ENCODE assay signal across 15 cellular contexts in genomic region chr14:75128596-75128990, GRCh38. TPM values are rescaled to one million over a fixed set of nuclear protein-coding genes. Genes with fewer than 3 reads are reported as not detected.
A peak's percentile ranks its signal among the peaks of the same experiment; 100 is the strongest.
DNase-seq lines count a peak whose midpoint lies in the region; ATAC-seq, FAIRE-seq and TF ChIP-seq lines count a peak whose summit lies in the region.
"Had no signal": no experiment of that assay in that cellular context is flagged by ENCODE, and none has a peak within 500 bp of the region (broad histone marks: within the 10 kb centered on the region; RNA-seq: fewer than 3 reads in every experiment).

No MANE protein-coding gene starts in this region.

- H3K4me3 ChIP-seq in GM08714 (ENCODE audit: low read length): peak overlapping the region; percentile 18; the same call in 1 of the 2 replicates
- H3K4me3 ChIP-seq in neutrophil (ENCODE audit: low read depth in 1 of 2, low read length in 1 of 2): no peak overlapping the region

- H3K36me3 Mint-ChIP-seq in activated CD4-positive, alpha-beta T cell treated with anti-CD3 and anti-CD28 coated beads, Interleukin-2, amount 10 ng/mL, durations not matched to agents 7 days and 5 days (ENCODE audit: low read depth): peaks cover 22% of the 10 kb centered on the region
- peaks cover 26% of the 10 kb centered on the region for H3K36me3 Mint-ChIP-seq in activated CD8-positive, alpha-beta T cell treated with anti-CD3 and anti-CD28 coated beads for 36 hours (ENCODE audit: low read depth)

- H3K27ac Mint-ChIP-seq in activated CD4-positive, alpha-beta T cell treated with anti-CD3 and anti-CD28 coated beads, Interleukin-2, amount 10 ng/mL, durations not matched to agents 7 days and 5 days: no peak overlapping the region
- peak overlapping the region; percentile 27 for H3K27ac Mint-ChIP-seq in activated CD8-positive, alpha-beta T cell treated with anti-CD3 and anti-CD28 coated beads for 36 hours

- H3K27ac ChIP-seq in neutrophil: peak overlapping the region; percentile 97

- no peaks in the 10 kb centered on the region for H3K36me3 ChIP-seq in neutrophil

- H3K9me3 ChIP-seq in neutrophil: no peaks in the 10 kb centered on the region
- H3K9me3 ChIP-seq: ascending aorta, tibial nerve had no signal

- H3K4me1 ChIP-seq in neutrophil (ENCODE audit: control insufficient read depth in 1 of 2, insufficient read depth in 1 of 2, low read depth in 1 of 2, low read length in 1 of 2): peaks cover 48% of the 10 kb centered on the region in 2 experiments

- no peak for TF ChIP-seq CTCF in activated CD8-positive, alpha-beta T cell treated with anti-CD3 and anti-CD28 coated beads for 36 hours (IDR thresholded peaks at IDR 0.05)
- no peak for TF ChIP-seq CTCF in neutrophil (IDR thresholded peaks at IDR 0.05)

- DNase-seq in activated CD4-positive, alpha-beta T cell treated with anti-CD3 and anti-CD28 coated beads, Interleukin-2, amount 10 ng/mL, durations not matched to agents 7 days and 5 days: no peak
- no peak for DNase-seq in activated CD4-positive, alpha-beta T cell treated with anti-CD3 and anti-CD28 coated beads for 1 hour
- DNase-seq in activated CD8-positive, alpha-beta T cell treated with anti-CD3 and anti-CD28 coated beads for 36 hours: no peak
- no peak for DNase-seq in effector CD4-positive, alpha-beta T cell
- DNase-seq in GM12892 (ENCODE audit: insufficient read length) (no peak), LoVo (ENCODE audit: low spot score) (no peak)
- DNase-seq: DMS153; NCI-H1092; posterior cingulate gyrus; stimulated activated CD4-positive, alpha-beta T cell treated with anti-CD3 and anti-CD28 coated beads, Interleukin-15, amount 100 ng/mL, for 24 hours had no signal

- no peaks in the 10 kb centered on the region for H3K9me3 Mint-ChIP-seq in activated CD4-positive, alpha-beta T cell treated with anti-CD3 and anti-CD28 coated beads, Interleukin-2, amount 10 ng/mL, durations not matched to agents 7 days and 5 days
- H3K9me3 Mint-ChIP-seq in activated CD8-positive, alpha-beta T cell treated with anti-CD3 and anti-CD28 coated beads for 36 hours: no peaks in the 10 kb centered on the region

- H3K4me3 Mint-ChIP-seq in activated CD4-positive, alpha-beta T cell treated with anti-CD3 and anti-CD28 coated beads, Interleukin-2, amount 10 ng/mL, durations not matched to agents 7 days and 5 days: peak overlapping the region; percentile 41
- peak overlapping the region; percentile 99 for H3K4me3 Mint-ChIP-seq in activated CD8-positive, alpha-beta T cell treated with anti-CD3 and anti-CD28 coated beads for 36 hours

- peaks cover 38% of the 10 kb centered on the region for H3K4me1 Mint-ChIP-seq in activated CD4-positive, alpha-beta T cell treated with anti-CD3 and anti-CD28 coated beads, Interleukin-2, amount 10 ng/mL, durations not matched to agents 7 days and 5 days
- H3K4me1 Mint-ChIP-seq in activated CD8-positive, alpha-beta T cell treated with anti-CD3 and anti-CD28 coated beads for 36 hours (ENCODE audit: low read depth): peaks cover 42% of the 10 kb centered on the region

- CTCF ChIA-PET in activated CD4-positive, alpha-beta T cell treated with anti-CD3 and anti-CD28 coated beads, Interleukin-2, amount 10 ng/mL, durations not matched to agents 7 days and 5 days (lab: Charles Lee): interaction anchor here (0.9 to 6.2 kb wide), 3 partner anchors 167 to 174 kb away, joined by 3 to 40 read pairs (median 9); no protein-coding TSS in a partner anchor
- CTCF ChIA-PET in activated CD8-positive, alpha-beta T cell treated with anti-CD3 and anti-CD28 coated beads for 36 hours (lab: Charles Lee): interaction anchor here (0.6 to 5.4 kb wide), 9 partner anchors 8 to 380 kb away, joined by 3 to 99 read pairs (median 4); no protein-coding TSS in a partner anchor

- POLR2A ChIA-PET in activated CD4-positive, alpha-beta T cell treated with anti-CD3 and anti-CD28 coated beads, Interleukin-2, amount 10 ng/mL, durations not matched to agents 7 days and 5 days (lab: Charles Lee): no interaction called here
- POLR2A ChIA-PET in activated CD8-positive, alpha-beta T cell treated with anti-CD3 and anti-CD28 coated beads for 36 hours (lab: Charles Lee): interaction anchor here (1.3 to 2.5 kb wide), 2 partner anchors 170 to 173 kb away, joined by 3 to 8 read pairs; no protein-coding TSS in a partner anchor

- intact Hi-C loops in activated CD8-positive, alpha-beta T cell treated with anti-CD3 and anti-CD28 coated beads for 36 hours (cut with micrococcal nuclease): loop anchor here (5.0 kb wide), 1 partner anchor 119 kb away; no protein-coding TSS in a partner anchor

- no peaks in the 10 kb centered on the region for H3K27me3 ChIP-seq in neutrophil
- H3K27me3 ChIP-seq: ascending aorta, tibial nerve had no signal

- TF ChIP-seq POLR2A in GM12892 (IDR thresholded peaks at IDR 0.05; ENCODE audit: low read depth, low read length): no peak

- FAIRE-seq in GM12892 (lab: Jason Lieb, UNC): no peak
- FAIRE-seq: TTC549 had no signal

- no peak for ATAC-seq in activated CD8-positive, alpha-beta T cell treated with anti-CD3 and anti-CD28 coated beads for 36 hours

- H3K27me3 Mint-ChIP-seq in activated CD4-positive, alpha-beta T cell treated with anti-CD3 and anti-CD28 coated beads, Interleukin-2, amount 10 ng/mL, durations not matched to agents 7 days and 5 days: no peaks in the 10 kb centered on the region
- no peaks in the 10 kb centered on the region for H3K27me3 Mint-ChIP-seq in activated CD8-positive, alpha-beta T cell treated with anti-CD3 and anti-CD28 coated beads for 36 hours

RNA-seq across cellular contexts. Expression of gene NEK9, which starts 1.7 kb away (rescaled TPM):
- total RNA-seq in activated CD4-positive, alpha-beta T cell treated with anti-CD3 and anti-CD28 coated beads, Interleukin-2, amount 10 ng/mL, durations not matched to agents 7 days and 5 days: 10 to 100 TPM; 74.9 to 81.6 TPM
- total RNA-seq in activated CD8-positive, alpha-beta T cell treated with anti-CD3 and anti-CD28 coated beads for 36 hours: 10 to 100 TPM; 54.9 to 59.5 TPM
- 44.0 TPM for polyA plus RNA-seq in GM12892 (2012; ENCODE audit: missing spikeins)

RNA-seq across cellular contexts. Expression of gene TMED10, which starts 47.8 kb away (rescaled TPM):
- total RNA-seq in activated CD4-positive, alpha-beta T cell treated with anti-CD3 and anti-CD28 coated beads, Interleukin-2, amount 10 ng/mL, durations not matched to agents 7 days and 5 days: 100 to 1,000 TPM; 175 to 213 TPM
- 100 to 1,000 TPM; 173 to 179 TPM for total RNA-seq in activated CD8-positive, alpha-beta T cell treated with anti-CD3 and anti-CD28 coated beads for 36 hours
- polyA plus RNA-seq in GM12892 (2012; ENCODE audit: missing spikeins): 76.8 TPM

RNA-seq across cellular contexts. Expression of gene ZC2HC1C, which starts 59.2 kb away (rescaled TPM):
- 1 to 10 TPM; 3.1 to 3.3 TPM for total RNA-seq in activated CD4-positive, alpha-beta T cell treated with anti-CD3 and anti-CD28 coated beads, Interleukin-2, amount 10 ng/mL, durations not matched to agents 7 days and 5 days
- under 1 TPM; 0.41 to 0.45 TPM for total RNA-seq in activated CD8-positive, alpha-beta T cell treated with anti-CD3 and anti-CD28 coated beads for 36 hours
- polyA plus RNA-seq in GM12892 (2012; ENCODE audit: missing spikeins): 2.2 TPM
- total RNA-seq: ascending aorta had no signal
